Comparison of ENCODE assay signal across 1 cellular context in the genomic region with DNA sequence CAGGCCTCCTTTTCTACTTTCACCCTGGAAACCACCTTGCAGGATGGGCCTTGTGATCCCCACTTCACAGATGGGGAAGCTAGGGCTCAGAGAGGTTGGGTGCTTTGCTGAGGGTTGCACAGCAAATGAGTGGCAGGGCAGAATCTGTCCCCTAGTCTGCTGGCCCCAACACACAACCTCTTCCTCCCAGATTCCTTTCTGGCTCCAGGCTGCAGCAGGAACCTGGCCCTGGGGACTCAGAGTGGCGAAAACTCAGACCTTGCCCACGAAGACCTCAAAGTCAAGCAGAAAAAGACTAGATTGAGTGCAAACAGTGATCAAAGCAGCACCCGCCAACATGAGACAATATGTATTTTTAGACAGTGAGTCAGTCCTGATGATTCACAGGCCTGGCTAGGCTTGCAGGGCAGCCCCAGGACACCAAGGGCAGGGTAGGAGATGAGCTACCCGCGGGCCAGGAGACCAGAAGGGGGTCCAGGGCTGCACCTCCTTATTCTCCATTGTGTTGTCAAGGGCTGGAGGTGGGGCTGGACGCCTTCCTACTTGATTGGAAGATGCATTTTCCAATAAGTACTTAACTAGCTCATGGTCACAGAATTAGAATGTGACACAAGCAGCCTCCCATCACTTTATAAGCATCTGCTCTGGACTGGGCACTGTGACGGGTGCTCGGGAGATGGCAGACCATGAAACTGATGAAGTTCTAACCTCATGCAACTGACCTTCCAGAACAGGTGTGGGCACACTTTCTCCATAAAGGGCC.
TF ChIP-seq lines count a peak whose summit lies in the region.

No MANE protein-coding gene starts in this region.

TF ChIP-seq in GM12878, 131 proteins besides CTCF, POLR2A, EP300 and RAD21 (continued from another document):
- TF ChIP-seq PRDM15 (CRISPR knock-in tag; IDR thresholded peaks at IDR 0.05) (no peak), EED (IDR thresholded peaks at IDR 0.05; ENCODE audit: low read depth) (no peak), RELB (IDR thresholded peaks at IDR 0.05; ENCODE audit: low read depth) (no peak), ZZZ3 (IDR thresholded peaks at IDR 0.05; ENCODE audit: control insufficient read depth, insufficient read length, low read depth) (no peak)
TF ChIP-seq in GM12878: peak in this region for 0.
